In genomic region chr4:94722270-94722669, GRCh38 we compare ENCODE assay signal across 15 cellular contexts. TPM values are rescaled to one million over a fixed set of nuclear protein-coding genes. Genes with fewer than 3 reads are reported as not detected.
A peak's percentile ranks its signal among the peaks of the same experiment; 100 is the strongest.
DNase-seq lines count a peak whose midpoint lies in the region; ATAC-seq and TF ChIP-seq lines count a peak whose summit lies in the region.
"Had no signal": no experiment of that assay in that cellular context is flagged by ENCODE, and none has a peak within 500 bp of the region (broad histone marks: within the 10 kb centered on the region; RNA-seq: fewer than 3 reads in every experiment).

No MANE protein-coding gene starts in this region.

- no peak for TF ChIP-seq CTCF in KMS-11 (conservative IDR thresholded peaks at IDR 0.05; ENCODE audit: low read depth, low read length)
- TF ChIP-seq CTCF in osteoblast (IDR thresholded peaks at IDR 0.05; ENCODE audit: extremely low read depth, low read depth, low read length), result no peak

- H3K4me2 ChIP-seq in KMS-11 (0 out of 2 replicates have a peak overlapping the region, but pooled peaks have one; percentile 22), osteoblast (ENCODE audit: insufficient read depth, low read length) (no peak overlapping the region)

- H3K9me3 ChIP-seq in osteoblast (ENCODE audit: low read depth, low read length), result no peaks in the 10 kb centered on the region
- H3K9me3 ChIP-seq: SJCRH30 had no signal

- H2AFZ ChIP-seq in KMS-11 (ENCODE audit: low read depth) (no peak overlapping the region), osteoblast (ENCODE audit: low read length) (peak overlapping the region; percentile 73)

- H4K20me1 ChIP-seq in KMS-11 (ENCODE audit: insufficient read depth), result no peaks in the 10 kb centered on the region
- H4K20me1 ChIP-seq in osteoblast (ENCODE audit: insufficient read depth, low read length), result no peaks in the 10 kb centered on the region

- ATAC-seq in GM18511 (IDR thresholded peaks at IDR 0.05; ENCODE audit: unreplicated experiment), result peak; percentile 58
- ATAC-seq: Right ventricle myocardium inferior, SK-N-SH treated with all-trans-retinoic acid at 6 μM for 48 hours had no signal

- H3K4me1 ChIP-seq in KMS-11 (ENCODE audit: low read depth, poor library complexity, severe bottlenecking) (peaks cover 12% of the 10 kb centered on the region), osteoblast (ENCODE audit: insufficient read depth, low read length) (no peaks in the 10 kb centered on the region)

- no peaks in the 10 kb centered on the region for H3K27me3 ChIP-seq in KMS-11 (ENCODE audit: insufficient read depth, low read depth)
- no peaks in the 10 kb centered on the region for H3K27me3 ChIP-seq in osteoblast (ENCODE audit: insufficient read depth, low read length)
- H3K27me3 ChIP-seq: SJCRH30 had no signal

- DNase-seq in RPMI8226 (peak; percentile 13), osteoblast (ENCODE audit: insufficient read length, low spot score, missing footprints) (no peak), DMS153 treated with DMSO at 0.1 percent for 48 hours (lab: John Stamatoyannopoulos, UW; ENCODE audit: unreplicated experiment) (no peak), D341Med (ENCODE audit: low spot score) (no peak), SW 1271 (lab: John Stamatoyannopoulos, UW) (no peak)
- DNase-seq: CD8-positive, alpha-beta memory T cell; NCI-H2227 treated with DMSO at 0.1 percent for 48 hours; NCI-H526 treated with DMSO at 0.1 percent for 48 hours; T-helper 2 cell had no signal

- H3K79me2 ChIP-seq in KMS-11 (ENCODE audit: insufficient read depth, low read depth), result no peaks in the 10 kb centered on the region
- no peaks in the 10 kb centered on the region for H3K79me2 ChIP-seq in osteoblast (ENCODE audit: insufficient read depth, low read length)

- no peak overlapping the region for H3K9ac ChIP-seq in KMS-11

- H3K36me3 ChIP-seq in KMS-11 (ENCODE audit: insufficient read depth) (no peaks in the 10 kb centered on the region), osteoblast (ENCODE audit: insufficient read depth, low read length) (no peaks in the 10 kb centered on the region)
- H3K36me3 ChIP-seq: SJCRH30 had no signal

- H3K4me3 ChIP-seq in KMS-11 (IDR thresholded peaks at IDR 0.05; ENCODE audit: insufficient read depth, low read depth, low read length), result no peak overlapping the region
- H3K4me3 ChIP-seq in osteoblast (ENCODE audit: insufficient read depth, low read length), result no peak overlapping the region
- H3K4me3 ChIP-seq: SJCRH30 had no signal

- H3K27ac ChIP-seq in KMS-11 (no peak overlapping the region), osteoblast (ENCODE audit: low read depth, low read length) (no peak overlapping the region)
- H3K27ac ChIP-seq: HL-60, SJCRH30 had no signal

RNA-seq across cellular contexts. Expression of gene BMPR1B, which starts 35.5 kb away (rescaled TPM):
- total RNA-seq in osteoblast, result 2.5 and 7.1 TPM in 2 replicates
- total RNA-seq: CD8-positive, alpha-beta memory T cell had no signal
